In genomic region chr19:18282021-18282787, GRCh38 we compare ENCODE assay signal across 1 cellular context.
TF ChIP-seq lines count a peak whose summit lies in the region.

No MANE protein-coding gene starts in this region.

TF ChIP-seq in HepG2, 621 proteins besides CTCF, POLR2A, EP300 and RAD21 (continued from another document and continues in another):
- TF ChIP-seq GMEB2 (CRISPR knock-in tag; IDR thresholded peaks at IDR 0.05; ENCODE audit: low read depth) (no peak), PRMT3 (CRISPR knock-in tag; IDR thresholded peaks at IDR 0.05; ENCODE audit: borderline replicate concordance, low read depth) (no peak), SOX6 (IDR thresholded peaks at IDR 0.05) (no peak), SOX6 (CRISPR knock-in tag; IDR thresholded peaks at IDR 0.05) (peak; percentile 49), NR2F1 (CRISPR knock-in tag; IDR thresholded peaks at IDR 0.05) (no peak), HNRNPL (IDR thresholded peaks at IDR 0.05; ENCODE audit: low read depth, low read length) (0 out of 2 replicates have a peak, but pooled peaks have one; percentile 51), NR2F2 (IDR thresholded peaks at IDR 0.05; ENCODE audit: borderline replicate concordance, low read depth) (no peak), REPIN1 (CRISPR knock-in tag; IDR thresholded peaks at IDR 0.05; ENCODE audit: borderline replicate concordance, low read depth) (no peak), ZNF232 (CRISPR knock-in tag; IDR thresholded peaks at IDR 0.05; ENCODE audit: borderline replicate concordance) (no peak), ZSCAN25 (CRISPR knock-in tag; IDR thresholded peaks at IDR 0.05) (0 out of 2 replicates have a peak, but pooled peaks have one; percentile 61), ZNF225 (CRISPR knock-in tag; IDR thresholded peaks at IDR 0.05) (no peak), RBM22 (optimal IDR thresholded peaks at IDR 0.05; ENCODE audit: low read length) (peak; percentile 17), JARID2 (CRISPR knock-in tag; IDR thresholded peaks at IDR 0.05; ENCODE audit: insufficient replicate concordance) (no peak), ZNF577 (CRISPR knock-in tag; IDR thresholded peaks at IDR 0.05; ENCODE audit: borderline replicate concordance, low read depth) (no peak), CEBPG (CRISPR knock-in tag; IDR thresholded peaks at IDR 0.05) (no peak), ZNF530 (CRISPR knock-in tag; IDR thresholded peaks at IDR 0.05; ENCODE audit: low read depth) (no peak), DNMT1 (CRISPR knock-in tag; IDR thresholded peaks at IDR 0.05) (no peak), ZNF580 (CRISPR knock-in tag; IDR thresholded peaks at IDR 0.05; ENCODE audit: borderline replicate concordance, low read depth) (no peak), TFAP4 (IDR thresholded peaks at IDR 0.05; ENCODE audit: borderline replicate concordance, low read depth) (no peak), HBP1 (CRISPR knock-in tag; IDR thresholded peaks at IDR 0.05; ENCODE audit: low read depth) (no peak), ZFX (CRISPR knock-in tag; IDR thresholded peaks at IDR 0.05; ENCODE audit: low read depth) (peak; percentile 67), ZNF276 (CRISPR knock-in tag; IDR thresholded peaks at IDR 0.05; ENCODE audit: low read depth) (no peak), ZNF674 (CRISPR knock-in tag; IDR thresholded peaks at IDR 0.05; ENCODE audit: low read depth) (no peak), GLI4 (CRISPR knock-in tag; IDR thresholded peaks at IDR 0.05; ENCODE audit: borderline replicate concordance) (no peak), HIC2 (CRISPR knock-in tag; IDR thresholded peaks at IDR 0.05; ENCODE audit: low read depth) (no peak), SMYD3 (CRISPR knock-in tag; IDR thresholded peaks at IDR 0.05) (0 out of 2 replicates have a peak, but pooled peaks have one; percentile 50), ZNF33A (CRISPR knock-in tag; IDR thresholded peaks at IDR 0.05; ENCODE audit: borderline replicate concordance) (0 out of 2 replicates have a peak, but pooled peaks have one; percentile 32), STAG1 (CRISPR knock-in tag; IDR thresholded peaks at IDR 0.05) (0 out of 2 replicates have a peak, but pooled peaks have one; percentile 6), RARG (CRISPR knock-in tag; IDR thresholded peaks at IDR 0.05; ENCODE audit: low read depth) (no peak), ZZZ3 (CRISPR knock-in tag; IDR thresholded peaks at IDR 0.05; ENCODE audit: borderline replicate concordance) (no peak; the same call in 1 of the 2 replicates), TBX3 (IDR thresholded peaks at IDR 0.05; ENCODE audit: borderline replicate concordance) (no peak), SNRNP70 (IDR thresholded peaks at IDR 0.05; ENCODE audit: low read depth, low read length) (no peak), RARA (CRISPR knock-in tag; IDR thresholded peaks at IDR 0.05) (no peak), NFE2L1 (CRISPR knock-in tag; IDR thresholded peaks at IDR 0.05; ENCODE audit: borderline replicate concordance) (no peak), ZFY (CRISPR knock-in tag; IDR thresholded peaks at IDR 0.05) (peak; percentile 48), ZNF160 (CRISPR knock-in tag; IDR thresholded peaks at IDR 0.05) (0 out of 2 replicates have a peak, but pooled peaks have one; percentile 13), MTERF4 (CRISPR knock-in tag; IDR thresholded peaks at IDR 0.05) (0 out of 2 replicates have a peak, but pooled peaks have one; percentile 50), ZNF781 (CRISPR knock-in tag; IDR thresholded peaks at IDR 0.05; ENCODE audit: borderline replicate concordance, not compliant biosample characterization) (peak; percentile 47), ZNF609 (CRISPR knock-in tag; IDR thresholded peaks at IDR 0.05; ENCODE audit: borderline replicate concordance) (no peak; the same call in 1 of the 2 replicates), PCBP2 (optimal IDR thresholded peaks at IDR 0.05; ENCODE audit: low read depth, low read length, poor library complexity, severe bottlenecking) (no peak), ARHGAP35 (CRISPR knock-in tag; IDR thresholded peaks at IDR 0.05; ENCODE audit: borderline replicate concordance) (no peak), ZBTB2 (CRISPR knock-in tag; IDR thresholded peaks at IDR 0.05; ENCODE audit: low read depth) (no peak; the same call in 1 of the 2 replicates), ZNF776 (CRISPR knock-in tag; IDR thresholded peaks at IDR 0.05) (0 out of 2 replicates have a peak, but pooled peaks have one; percentile 17), ZGPAT (CRISPR knock-in tag; IDR thresholded peaks at IDR 0.05) (no peak; the same call in 1 of the 2 replicates), HINFP (CRISPR knock-in tag; IDR thresholded peaks at IDR 0.05; ENCODE audit: low read depth) (no peak), ZNF326 (CRISPR knock-in tag; IDR thresholded peaks at IDR 0.05; ENCODE audit: borderline replicate concordance) (no peak)
